In genomic region chr17:50062323-50063243, GRCh38 we compare ENCODE assay signal across 1 cellular context.
TF ChIP-seq lines count a peak whose summit lies in the region.

No MANE protein-coding gene starts in this region.

TF ChIP-seq in HepG2, 621 proteins besides CTCF, POLR2A, EP300 and RAD21 (continued from another document):
- TF ChIP-seq HMGXB4 (CRISPR knock-in tag; IDR thresholded peaks at IDR 0.05; ENCODE audit: borderline replicate concordance in 1 of 2, low read depth in 1 of 2): no peak
- TF ChIP-seq ZSCAN20 (CRISPR knock-in tag; IDR thresholded peaks at IDR 0.05; ENCODE audit: borderline replicate concordance): no peak
- no peak for TF ChIP-seq ZNF7 (CRISPR knock-in tag; IDR thresholded peaks at IDR 0.05)
- no peak for TF ChIP-seq ZNF256 (CRISPR knock-in tag; conservative IDR thresholded peaks at IDR 0.05)
- no peak for TF ChIP-seq CREBL2 (CRISPR knock-in tag; IDR thresholded peaks at IDR 0.05; ENCODE audit: borderline replicate concordance)
